In the genomic region with DNA sequence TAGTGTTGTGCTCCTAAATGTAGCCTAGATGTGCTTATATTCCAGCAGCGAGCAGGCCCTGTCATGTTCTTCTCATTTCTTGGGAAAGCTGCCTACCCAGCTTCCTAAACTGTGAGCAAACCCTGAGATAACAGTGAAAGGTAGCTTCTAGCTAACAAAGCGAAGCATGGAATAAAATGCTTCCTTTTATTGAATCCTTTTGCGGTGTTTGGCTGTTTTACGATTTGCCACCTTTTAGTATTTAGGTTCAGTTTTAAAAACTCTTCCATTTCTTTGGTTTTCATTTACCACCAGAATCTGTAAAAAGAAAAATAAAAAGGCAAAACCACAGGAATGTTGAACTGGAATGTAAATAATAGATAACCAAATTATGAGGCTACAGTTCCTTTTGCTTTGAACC, we compare ENCODE assay signal across 15 cellular contexts. TPM values are rescaled to one million over a fixed set of nuclear protein-coding genes. Genes with fewer than 3 reads are reported as not detected.
A peak's percentile ranks its signal among the peaks of the same experiment; 100 is the strongest.
DNase-seq lines count a peak whose midpoint lies in the region; ATAC-seq, FAIRE-seq and TF ChIP-seq lines count a peak whose summit lies in the region.
"Had no signal": no experiment of that assay in that cellular context is flagged by ENCODE, and none has a peak within 500 bp of the region (broad histone marks: within the 10 kb centered on the region; RNA-seq: fewer than 3 reads in every experiment).

No MANE protein-coding gene starts in this region.

- no peak overlapping the region for H4K8ac ChIP-seq in IMR-90 (ENCODE audit: low read depth in 2 of 2, low read length in 2 of 2)

- H3K4ac ChIP-seq in IMR-90 (ENCODE audit: low read depth, low read length), result no peak overlapping the region

- no CpG with 5 or more reads among the region's 4 CpGs for WGBS in IMR-90 (ENCODE audit: extremely low coverage in 2 of 2, insufficient read length in 1 of 2), 2 experiments

- no peak overlapping the region for H2BK5ac ChIP-seq in IMR-90 (ENCODE audit: low read depth, low read length, poor library complexity, severe bottlenecking)

- no peaks in the 10 kb centered on the region for H4K20me1 ChIP-seq in IMR-90 (ENCODE audit: insufficient read depth, low read length)

- H2AK9ac ChIP-seq in IMR-90 (replicated peaks; ENCODE audit: low read depth, low read length, poor library complexity), result no peak overlapping the region

- H3K9me1 ChIP-seq in IMR-90 (ENCODE audit: insufficient read depth, low read length), result no peaks in the 10 kb centered on the region

- H3K27me3 ChIP-seq in ACC112 (ENCODE audit: insufficient read depth, low read length), result 0 out of 2 replicates have a peak, but pooled peaks cover 5% of the 10 kb centered on the region
- H3K27me3 ChIP-seq in IMR-90 (ENCODE audit: control insufficient read depth, insufficient read depth, low read length), result peaks cover 6% of the 10 kb centered on the region

- H3K4me3 ChIP-seq in ACC112 (ENCODE audit: low read depth, low read length) (no peak overlapping the region), IMR-90 (ENCODE audit: insufficient read depth, low read depth, low read length) (no peak overlapping the region), astrocyte of the spinal cord (ENCODE audit: low read depth, low read length) (no peak overlapping the region)

- H3K23ac ChIP-seq in IMR-90 (ENCODE audit: low read depth, low read length), result no peak overlapping the region

- intact Hi-C loops in IMR-90 (cut with micrococcal nuclease), result no loop called here

- no peak overlapping the region for H3K9ac ChIP-seq in IMR-90 (ENCODE audit: low read depth, low read length)

- no peak overlapping the region for H3K27ac ChIP-seq in ACC112 (ENCODE audit: low read depth, low read length)
- no peak overlapping the region for H3K27ac ChIP-seq in IMR-90 (ENCODE audit: insufficient read depth, low read length)

- no peak overlapping the region for H2BK20ac ChIP-seq in IMR-90 (ENCODE audit: low read depth, low read length)

- DNase-seq in IMR-90, result no peak
- DNase-seq in astrocyte of the spinal cord (ENCODE audit: low read depth, low spot score), result peak; percentile 31
- DNase-seq in stimulated activated CD4-positive, alpha-beta T cell treated with anti-CD3 and anti-CD28 coated beads, Interleukin-2, amount 100 ng/mL, for 24 hours, result no peak
- DNase-seq in erythroblast (lab: John Stamatoyannopoulos, UW), result no peak
- DNase-seq: activated CD4-positive, alpha-beta T cell treated with anti-CD3 and anti-CD28 coated beads, Interleukin-2, amount 10 ng/mL, durations not matched to agents 24 days and 14 days; activated T-cell treated with anti-CD3 and anti-CD28 coated beads for 4 hours; CD8-positive, alpha-beta memory T cell; effector memory CD8-positive, alpha-beta T cell; NCI-H2029; NCI-H524 had no signal

- H4K5ac ChIP-seq in IMR-90 (ENCODE audit: low read depth, low read length), result no peak overlapping the region

- no peak for TF ChIP-seq CTCF in IMR-90 (conservative IDR thresholded peaks at IDR 0.05; ENCODE audit: low read depth, low read length)
- TF ChIP-seq CTCF in astrocyte of the spinal cord (IDR thresholded peaks at IDR 0.05; ENCODE audit: low read depth, low read length), result no peak

- peak; percentile 43 for FAIRE-seq in islet of Langerhans (lab: Jason Lieb, UNC)

- in situ Hi-C loops in IMR-90 (cut with MboI; ENCODE audit: low sequenced_read_pairs) (no loop called here), astrocyte of the spinal cord (cut with HindIII; ENCODE audit: low sequenced_read_pairs) (no loop called here)

- no peaks in the 10 kb centered on the region for H3K79me2 ChIP-seq in ACC112 (ENCODE audit: control insufficient read depth, insufficient read depth, low read length, unreplicated experiment)

- H3K14ac ChIP-seq in IMR-90 (replicated peaks; ENCODE audit: low read depth, low read length), result no peak overlapping the region

- no peak overlapping the region for H4K91ac ChIP-seq in IMR-90 (ENCODE audit: insufficient read depth, low read depth, low read length)

- BruUV-seq in IMR-90 (replicated peaks; lab: Mats Ljungman, UMichigan), result no TSS peak

- H3K36me3 ChIP-seq in ACC112 (ENCODE audit: insufficient read depth, low read length) (no peaks in the 10 kb centered on the region), IMR-90 (ENCODE audit: control insufficient read depth, insufficient read depth, low read length) (no peaks in the 10 kb centered on the region)

- H2BK15ac ChIP-seq in IMR-90 (ENCODE audit: low read depth, low read length), result no peak overlapping the region

- H2AFZ ChIP-seq in ACC112 (ENCODE audit: low read length, unreplicated experiment) (peak overlapping the region; percentile 62), IMR-90 (replicated peaks; ENCODE audit: low read length, poor library complexity) (no peak overlapping the region)

- peaks cover 8% of the 10 kb centered on the region for H3K4me1 ChIP-seq in ACC112 (ENCODE audit: control insufficient read depth, insufficient read depth, low read length, unreplicated experiment)
- no peaks in the 10 kb centered on the region for H3K4me1 ChIP-seq in IMR-90 (ENCODE audit: control insufficient read depth, insufficient read depth, low read length)

- no peak overlapping the region for H3K4me2 ChIP-seq in IMR-90 (ENCODE audit: low read depth, low read length)

- POLR2A ChIA-PET in IMR-90 (lab: Charles Lee; ENCODE audit: unreplicated experiment), result no interaction called here

- CTCF ChIA-PET in IMR-90 (lab: Yijun Ruan, JAX), result no interaction called here

- no peak overlapping the region for H2BK120ac ChIP-seq in IMR-90 (ENCODE audit: low read depth, low read length)

- H3K18ac ChIP-seq in IMR-90 (ENCODE audit: low read depth, low read length), result no peak overlapping the region

- TF ChIP-seq RAD21 in IMR-90 (IDR thresholded peaks at IDR 0.05; ENCODE audit: low read length), result no peak

- H3K56ac ChIP-seq in IMR-90 (ENCODE audit: extremely low read depth, insufficient read depth, low read length), result no peak overlapping the region

- H3K79me1 ChIP-seq in IMR-90 (ENCODE audit: low read depth in 1 of 2, low read length in 2 of 2), result no peaks in the 10 kb centered on the region

- peaks cover 2% of the 10 kb centered on the region; the same call in 1 of the 2 replicates for H3K9me3 ChIP-seq in IMR-90 (ENCODE audit: control insufficient read depth, insufficient read depth, low read length)

- no peak overlapping the region for H2AK5ac ChIP-seq in IMR-90 (ENCODE audit: low read depth, low read length)

- TF ChIP-seq POLR2A in IMR-90 (IDR thresholded peaks at IDR 0.05; ENCODE audit: low read depth, low read length), result no peak
- no peak for TF ChIP-seq POLR2A in erythroblast (IDR thresholded peaks at IDR 0.05; ENCODE audit: low read length)

- dilution Hi-C loops in IMR-90 (cut with HindIII; ENCODE audit: low sequenced_read_pairs, unreplicated experiment), result no loop called here

- ATAC-seq in IMR-90 (ENCODE audit: low read depth) (0 out of 2 replicates have a peak, but pooled peaks have one; percentile 46), HG03520 (IDR thresholded peaks at IDR 0.05; ENCODE audit: unreplicated experiment) (no peak), HG03439 (IDR thresholded peaks at IDR 0.05; ENCODE audit: unreplicated experiment) (no peak)
- ATAC-seq: effector memory CD8-positive, alpha-beta T cell had no signal

TF ChIP-seq in IMR-90, 13 proteins besides CTCF, POLR2A, EP300 and RAD21:
- no peak for TF ChIP-seq MAFK (IDR thresholded peaks at IDR 0.05; ENCODE audit: low read depth, low read length)
- TF ChIP-seq CEBPB (IDR thresholded peaks at IDR 0.05; ENCODE audit: low read depth, low read length), result no peak
- TF ChIP-seq MAZ (IDR thresholded peaks at IDR 0.05; ENCODE audit: borderline replicate concordance, low read depth, low read length), result no peak
- no peak for TF ChIP-seq USF2 (IDR thresholded peaks at IDR 0.05; ENCODE audit: low read depth, low read length)
- no peak for TF ChIP-seq MXI1 (IDR thresholded peaks at IDR 0.05; ENCODE audit: borderline replicate concordance, low read depth, low read length)
- no peak for TF ChIP-seq RCOR1 (IDR thresholded peaks at IDR 0.05; ENCODE audit: insufficient replicate concordance, low read length)
- TF ChIP-seq FOS (IDR thresholded peaks at IDR 0.05; ENCODE audit: low read depth, low read length), result no peak
- TF ChIP-seq, protein P1, sequence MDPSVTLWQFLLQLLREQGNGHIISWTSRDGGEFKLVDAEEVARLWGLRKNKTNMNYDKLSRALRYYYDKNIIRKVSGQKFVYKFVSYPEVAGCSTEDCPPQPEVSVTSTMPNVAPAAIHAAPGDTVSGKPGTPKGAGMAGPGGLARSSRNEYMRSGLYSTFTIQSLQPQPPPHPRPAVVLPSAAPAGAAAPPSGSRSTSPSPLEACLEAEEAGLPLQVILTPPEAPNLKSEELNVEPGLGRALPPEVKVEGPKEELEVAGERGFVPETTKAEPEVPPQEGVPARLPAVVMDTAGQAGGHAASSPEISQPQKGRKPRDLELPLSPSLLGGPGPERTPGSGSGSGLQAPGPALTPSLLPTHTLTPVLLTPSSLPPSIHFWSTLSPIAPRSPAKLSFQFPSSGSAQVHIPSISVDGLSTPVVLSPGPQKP (IDR thresholded peaks at IDR 0.05; ENCODE audit: borderline replicate concordance, low read depth, low read length), result no peak
- no peak for TF ChIP-seq NFE2L2 (IDR thresholded peaks at IDR 0.05; ENCODE audit: low read depth, low read length)
- TF ChIP-seq RFX5 (IDR thresholded peaks at IDR 0.05; ENCODE audit: low read depth, low read length), result no peak

RNA-seq across cellular contexts. Expression of gene PKP2, which starts 5.0 kb away (rescaled TPM):
- total RNA-seq in IMR-90 (2012; rRNA removed), result 0.18 and 0.28 TPM in 2 replicates
- polyA plus RNA-seq in IMR-90 (2012; rRNA removed), result 0.10 and 0.11 TPM in 2 replicates
- 0.06 and 0.09 TPM in 2 replicates for polyA plus RNA-seq in IMR-90 (2012; cell fraction: cytosol; rRNA removed)
- 0.07 and 0.10 TPM in 2 replicates for polyA plus RNA-seq in IMR-90 (2012; cell fraction: nucleus; rRNA removed; ENCODE audit: low replicate concordance)
- total RNA-seq: activated CD4-positive, alpha-beta T cell treated with anti-CD3 and anti-CD28 coated beads, Interleukin-2, amount 10 ng/mL, durations not matched to agents 24 days and 14 days; SK-MEL-5 had no signal
